9 cellular contexts compared by ENCODE assay signal in the genomic region with DNA sequence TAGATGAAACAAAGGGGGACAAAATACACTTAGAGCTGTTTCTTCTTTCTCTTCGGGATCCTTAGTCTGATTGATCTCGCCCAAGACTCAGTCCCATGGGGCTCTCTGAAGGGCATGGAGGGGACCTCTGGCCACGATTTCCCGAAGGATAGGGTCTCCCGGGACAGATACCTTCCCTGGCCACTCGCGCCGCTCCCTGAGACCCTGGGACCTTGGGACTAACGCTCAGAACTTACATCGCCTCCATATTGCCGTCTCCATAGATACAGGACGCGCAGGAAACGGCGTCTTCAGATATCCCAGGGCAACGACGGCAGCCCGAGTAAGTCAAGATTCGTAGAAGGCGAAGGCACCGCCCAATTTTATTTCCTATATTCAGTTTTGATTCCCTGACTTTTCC. TPM values are rescaled to one million over a fixed set of nuclear protein-coding genes. Genes with fewer than 3 reads are reported as not detected.
DNase-seq lines count a peak whose midpoint lies in the region; ATAC-seq and TF ChIP-seq lines count a peak whose summit lies in the region.
"Had no signal": no experiment of that assay in that cellular context is flagged by ENCODE, and none has a peak within 500 bp of the region (broad histone marks: within the 10 kb centered on the region; RNA-seq: fewer than 3 reads in every experiment).

A gene with protein sequence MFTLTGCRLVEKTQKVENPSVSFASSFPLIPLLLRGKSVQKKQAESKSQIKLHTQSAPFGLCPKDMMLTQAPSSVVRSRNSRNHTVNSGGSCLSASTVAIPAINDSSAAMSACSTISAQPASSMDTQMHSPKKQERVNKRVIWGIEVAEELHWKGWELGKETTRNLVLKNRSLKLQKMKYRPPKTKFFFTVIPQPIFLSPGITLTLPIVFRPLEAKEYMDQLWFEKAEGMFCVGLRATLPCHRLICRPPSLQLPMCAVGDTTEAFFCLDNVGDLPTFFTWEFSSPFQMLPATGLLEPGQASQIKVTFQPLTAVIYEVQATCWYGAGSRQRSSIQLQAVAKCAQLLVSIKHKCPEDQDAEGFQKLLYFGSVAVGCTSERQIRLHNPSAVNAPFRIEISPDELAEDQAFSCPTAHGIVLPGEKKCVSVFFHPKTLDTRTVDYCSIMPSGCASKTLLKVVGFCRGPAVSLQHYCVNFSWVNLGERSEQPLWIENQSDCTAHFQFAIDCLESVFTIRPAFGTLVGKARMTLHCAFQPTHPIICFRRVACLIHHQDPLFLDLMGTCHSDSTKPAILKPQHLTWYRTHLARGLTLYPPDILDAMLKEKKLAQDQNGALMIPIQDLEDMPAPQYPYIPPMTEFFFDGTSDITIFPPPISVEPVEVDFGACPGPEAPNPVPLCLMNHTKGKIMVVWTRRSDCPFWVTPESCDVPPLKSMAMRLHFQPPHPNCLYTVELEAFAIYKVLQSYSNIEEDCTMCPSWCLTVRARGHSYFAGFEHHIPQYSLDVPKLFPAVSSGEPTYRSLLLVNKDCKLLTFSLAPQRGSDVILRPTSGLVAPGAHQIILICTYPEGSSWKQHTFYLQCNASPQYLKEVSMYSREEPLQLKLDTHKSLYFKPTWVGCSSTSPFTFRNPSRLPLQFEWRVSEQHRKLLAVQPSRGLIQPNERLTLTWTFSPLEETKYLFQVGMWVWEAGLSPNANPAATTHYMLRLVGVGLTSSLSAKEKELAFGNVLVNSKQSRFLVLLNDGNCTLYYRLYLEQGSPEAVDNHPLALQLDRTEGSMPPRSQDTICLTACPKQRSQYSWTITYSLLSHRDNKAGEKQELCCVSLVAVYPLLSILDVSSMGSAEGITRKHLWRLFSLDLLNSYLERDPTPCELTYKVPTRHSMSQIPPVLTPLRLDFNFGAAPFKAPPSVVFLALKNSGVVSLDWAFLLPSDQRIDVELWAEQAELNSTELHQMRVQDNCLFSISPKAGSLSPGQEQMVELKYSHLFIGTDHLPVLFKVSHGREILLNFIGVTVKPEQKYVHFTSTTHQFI (N-terminal part only) (minus strand): TSS at position 265 of the 400 bp plus-strand sequence. CDS start 2,468 bp downstream, outside the sequence.

- H3K36me3 ChIP-seq in sigmoid colon = no peaks in the 10 kb centered on the region

- H3K27me3 ChIP-seq in sigmoid colon = peaks cover 12 to 88% (median 34%) of the 10 kb centered on the region in 3 donors

- H3K27me3 Mint-ChIP-seq in activated CD4-positive, alpha-beta memory T cell treated with anti-CD3 and anti-CD28 coated beads for 36 hours = peaks cover 38% of the 10 kb centered on the region

- H3K27ac ChIP-seq in sigmoid colon = no peak within 1 kb of the TSS

- WGBS in sigmoid colon, 2 donors = 2 to 3% methylated on average over 21 of the region's 21 CpGs

- no peaks in the 10 kb centered on the region for H3K36me3 Mint-ChIP-seq in activated CD4-positive, alpha-beta memory T cell treated with anti-CD3 and anti-CD28 coated beads for 36 hours

- no peak for DNase-seq in AG09309 (ENCODE audit: low read depth)
- peak; percentile 48 for DNase-seq in HCEC 1CT
- DNase-seq in activated CD4-positive, alpha-beta memory T cell treated with anti-CD3 and anti-CD28 coated beads for 36 hours = peak; percentile 52
- peak; percentile 54 to 84 for DNase-seq in foreskin fibroblast
- peak; percentile 51 for DNase-seq in pons (ENCODE audit: low spot score)
- no peak for DNase-seq in sigmoid colon
- no peak for DNase-seq in NCI-H524 treated with DMSO at 0.1 percent for 48 hours (lab: John Stamatoyannopoulos, UW)

- no peaks in the 10 kb centered on the region for H3K9me3 ChIP-seq in sigmoid colon

- TF ChIP-seq POLR2A in sigmoid colon (IDR thresholded peaks at IDR 0.05) = no peak

- intact Hi-C loops in activated CD4-positive, alpha-beta memory T cell treated with anti-CD3 and anti-CD28 coated beads for 36 hours (cut with micrococcal nuclease) = no loop called here
- intact Hi-C loops in sigmoid colon (cut with DNase I) = no loop called here

- CTCF ChIA-PET in activated CD4-positive, alpha-beta memory T cell treated with anti-CD3 and anti-CD28 coated beads for 36 hours (lab: Charles Lee) = interaction anchor here (0.8 to 4.0 kb wide), 8 partner anchors 12 to 115 kb away, joined by 3 to 22 read pairs (median 4); no protein-coding TSS in a partner anchor

- no peak for TF ChIP-seq CTCF in AG09309 (IDR thresholded peaks at IDR 0.05; ENCODE audit: control insufficient read depth, insufficient read depth, low read depth, low read length, missing control alignments)
- TF ChIP-seq CTCF in foreskin fibroblast (IDR thresholded peaks at IDR 0.05; ENCODE audit: low read depth, low read length) = no peak
- TF ChIP-seq CTCF in sigmoid colon (IDR thresholded peaks at IDR 0.05) = no peak

- peak within 1 kb of the TSS; percentile 55 for H3K4me3 Mint-ChIP-seq in activated CD4-positive, alpha-beta memory T cell treated with anti-CD3 and anti-CD28 coated beads for 36 hours

- no peak within 1 kb of the TSS for H3K27ac Mint-ChIP-seq in activated CD4-positive, alpha-beta memory T cell treated with anti-CD3 and anti-CD28 coated beads for 36 hours

- H3K4me1 Mint-ChIP-seq in activated CD4-positive, alpha-beta memory T cell treated with anti-CD3 and anti-CD28 coated beads for 36 hours (ENCODE audit: low read depth) = peaks cover 10% of the 10 kb centered on the region

- no peak for ATAC-seq in HG02840 (IDR thresholded peaks at IDR 0.05; ENCODE audit: low FRiP score, unreplicated experiment)

- H3K4me1 ChIP-seq in sigmoid colon = peaks cover 0 to 8% (median 0%) of the 10 kb centered on the region in 4 donors

- H3K4me3 ChIP-seq in AG09309 (ENCODE audit: control insufficient read depth, low read depth, low read length) (peak within 1 kb of the TSS; percentile 41), foreskin fibroblast (ENCODE audit: low read depth in 1 of 2, low read length in 2 of 2) (peak within 1 kb of the TSS; percentile 39 to 58), sigmoid colon (no peak within 1 kb of the TSS)

- POLR2A ChIA-PET in activated CD4-positive, alpha-beta memory T cell treated with anti-CD3 and anti-CD28 coated beads for 36 hours (lab: Charles Lee) = no interaction called here

- no peak for TF ChIP-seq EP300 in sigmoid colon (IDR thresholded peaks at IDR 0.05)

- no peaks in the 10 kb centered on the region for H3K9me3 Mint-ChIP-seq in activated CD4-positive, alpha-beta memory T cell treated with anti-CD3 and anti-CD28 coated beads for 36 hours

RNA-seq across cellular contexts. Expression of the gene that starts here (rescaled TPM):
- not detected for total RNA-seq in activated CD4-positive, alpha-beta memory T cell treated with anti-CD3 and anti-CD28 coated beads for 36 hours
- not detected for total RNA-seq in sigmoid colon
- polyA plus RNA-seq in sigmoid colon = under 1 TPM; under 0.01 to 0.10 (median under 0.01) TPM
- total RNA-seq: dermis microvascular lymphatic vessel endothelial cell had no signal

Comparison
In these comparisons a context has a peak if more than half of its experiments do, and no peak if none do; other contexts are left out.
1. Peak in DNase-seq in activated CD4-positive, alpha-beta memory T cell treated with anti-CD3 and anti-CD28 coated beads for 36 hours; RNA of the gene not detected or under 1 TPM.
2. DNase-seq: peak in HCEC 1CT (single experiment), foreskin fibroblast (2 of 2) and pons (single experiment); none in AG09309 (single experiment), sigmoid colon (single experiment) and NCI-H524 treated with DMSO at 0.1 percent for 48 hours (single experiment).
3. H3K4me3 ChIP-seq: peak in AG09309 (single experiment) and foreskin fibroblast (2 of 2); none in sigmoid colon (0 of 4).